Comparison of ENCODE assay signal across 15 cellular contexts in genomic region chr19:33298146-33298911, GRCh38. TPM values are rescaled to one million over a fixed set of nuclear protein-coding genes. Genes with fewer than 3 reads are reported as not detected.
A peak's percentile ranks its signal among the peaks of the same experiment; 100 is the strongest.
DNase-seq lines count a peak whose midpoint lies in the region; ATAC-seq and TF ChIP-seq lines count a peak whose summit lies in the region.
"Had no signal": no experiment of that assay in that cellular context is flagged by ENCODE, and none has a peak within 500 bp of the region (broad histone marks: within the 10 kb centered on the region; RNA-seq: fewer than 3 reads in every experiment).

No MANE protein-coding gene starts in this region.

- H3K9me3 ChIP-seq in liver (ENCODE audit: control insufficient read depth in 4 of 4, low read length in 3 of 4) (no peaks in the 10 kb centered on the region), upper lobe of right lung (no peaks in the 10 kb centered on the region)
- H3K9me3 ChIP-seq: tibial nerve had no signal

- H3K4me3 ChIP-seq in liver (ENCODE audit: low read depth in 1 of 3, low read length in 3 of 3) = peak overlapping the region in 1 of 3 donors; percentile 81
- peak overlapping the region; percentile 61 for H3K4me3 ChIP-seq in upper lobe of right lung
- H3K4me3 ChIP-seq: tibial nerve had no signal

- intact Hi-C loops in MCF 10A (cut with micrococcal nuclease) = no loop called here
- intact Hi-C loops in upper lobe of right lung (cut with DNase I) = no loop called here

- H3K4me1 ChIP-seq in liver (ENCODE audit: control insufficient read depth in 4 of 4, insufficient read depth in 4 of 4, low read length in 3 of 4) = peaks cover 5 to 55% (median 21%) of the 10 kb centered on the region in 4 donors
- H3K4me1 ChIP-seq in upper lobe of right lung = peaks cover 24% of the 10 kb centered on the region

- H3K36me3 ChIP-seq in liver (ENCODE audit: control insufficient read depth in 4 of 4, insufficient read depth in 3 of 4, low read depth in 1 of 4, low read length in 3 of 4) = no peaks in the 10 kb centered on the region
- H3K36me3 ChIP-seq in upper lobe of right lung = no peaks in the 10 kb centered on the region
- H3K36me3 ChIP-seq: tibial nerve had no signal

- H3K36me3 Mint-ChIP-seq in MCF 10A (ENCODE audit: insufficient read depth, unreplicated experiment) = no peaks in the 10 kb centered on the region
- H3K36me3 Mint-ChIP-seq: activated CD4-positive, alpha-beta memory T cell treated with anti-CD3 and anti-CD28 coated beads for 36 hours; brain had no signal

- peak; percentile 16 for ATAC-seq in upper lobe of right lung

- H3K9me3 Mint-ChIP-seq in MCF 10A (ENCODE audit: unreplicated experiment) = no peaks in the 10 kb centered on the region
- H3K9me3 Mint-ChIP-seq: activated CD4-positive, alpha-beta memory T cell treated with anti-CD3 and anti-CD28 coated beads for 36 hours; brain; nephron progenitor cell had no signal

- TF ChIP-seq RAD21 in liver (IDR thresholded peaks at IDR 0.05) = peak in 1 of 2 donors; percentile 25

- H3K27me3 Mint-ChIP-seq in MCF 10A (ENCODE audit: insufficient read depth, unreplicated experiment) = no peaks in the 10 kb centered on the region

- no peak for TF ChIP-seq POLR2A in erythroblast (IDR thresholded peaks at IDR 0.05; ENCODE audit: low read length)

- 33% methylated on average over 25 of the region's 25 CpGs for WGBS in liver

- H3K9ac ChIP-seq in liver (ENCODE audit: low read depth in 1 of 2, low read length in 2 of 2) = peak overlapping the region; percentile 4 to 97

- CTCF ChIA-PET in MCF 10A (lab: Yijun Ruan, JAX) = interaction anchor here (0.7 to 2.8 kb wide), 6 partner anchors 52 to 105 kb away, joined by 3 to 10 read pairs (median 4); no protein-coding TSS in a partner anchor

- no TSS peak for BruUV-seq in MCF 10A (replicated peaks; lab: Mats Ljungman, UMichigan)

- H3K27me3 ChIP-seq in liver (ENCODE audit: control insufficient read depth in 4 of 4, insufficient read depth in 4 of 4, low read length in 3 of 4) (no peaks in the 10 kb centered on the region), upper lobe of right lung (peaks cover 3% of the 10 kb centered on the region)

- peak; percentile 37 for DNase-seq in activated CD8-positive, alpha-beta memory T cell treated with anti-CD3 and anti-CD28 coated beads, Interleukin-2, amount 50 U/mL, for 48 hours
- DNase-seq in activated CD8-positive, alpha-beta memory T cell treated with anti-CD3 and anti-CD28 coated beads, Interleukin-2, amount 50 U/mL, for 4 hours = no peak
- DNase-seq in MCF 10A (ENCODE audit: unreplicated experiment) (peak; percentile 78), upper lobe of right lung (peak; percentile 85), COR-L47 (lab: John Stamatoyannopoulos, UW) (no peak), NCI-H510A treated with DMSO at 0.1 percent for 48 hours (lab: John Stamatoyannopoulos, UW) (no peak), erythroblast (lab: John Stamatoyannopoulos, UW) (no peak)
- DNase-seq: activated CD4-positive, alpha-beta memory T cell treated with anti-CD3 and anti-CD28 coated beads for 36 hours; left cardiac atrium; NCI-H2081 treated with DMSO at 0.1 percent for 48 hours; nephron progenitor cell; OCI-M1 had no signal

- POLR2A ChIA-PET in MCF 10A (lab: Yijun Ruan, JAX) = interaction anchor here (0.6 to 8.3 kb wide), 7 partner anchors 11 to 79 kb away, joined by 3 to 110 read pairs (median 4); partner anchors contain the start of gene CEBPG

- H3K4me1 Mint-ChIP-seq in MCF 10A (ENCODE audit: insufficient read depth, unreplicated experiment) = peaks cover 5% of the 10 kb centered on the region

- H3K4me3 Mint-ChIP-seq in MCF 10A (ENCODE audit: unreplicated experiment) = peak overlapping the region; percentile 10
- H3K4me3 Mint-ChIP-seq: activated CD4-positive, alpha-beta memory T cell treated with anti-CD3 and anti-CD28 coated beads for 36 hours; nephron progenitor cell had no signal

- peak overlapping the region; percentile 90 to 92 for H3K27ac ChIP-seq in liver (ENCODE audit: low read depth in 1 of 2, low read length in 2 of 2)
- H3K27ac ChIP-seq in upper lobe of right lung = peak overlapping the region; percentile 60
- H3K27ac ChIP-seq: tibial nerve had no signal

- no peak for TF ChIP-seq CTCF in MCF 10A (IDR thresholded peaks at IDR 0.05; ENCODE audit: unreplicated experiment)
- no peak for TF ChIP-seq CTCF in liver (IDR thresholded peaks at IDR 0.05; ENCODE audit: low read depth, low read length, missing input control)
- no peak for TF ChIP-seq CTCF in upper lobe of right lung (IDR thresholded peaks at IDR 0.05)

- peak overlapping the region; percentile 27 for H3K27ac Mint-ChIP-seq in MCF 10A (ENCODE audit: low read depth, unreplicated experiment)
- H3K27ac Mint-ChIP-seq: activated CD4-positive, alpha-beta memory T cell treated with anti-CD3 and anti-CD28 coated beads for 36 hours; nephron progenitor cell had no signal

TF ChIP-seq in liver, 16 proteins besides CTCF, POLR2A, EP300 and RAD21:
- TF ChIP-seq MAX (IDR thresholded peaks at IDR 0.05) (peak; percentile 15), TAF1 (conservative IDR thresholded peaks at IDR 0.05) (peak; percentile 19), NR2F2 (IDR thresholded peaks at IDR 0.05) (no peak), ZBTB33 (IDR thresholded peaks at IDR 0.05) (no peak), REST (IDR thresholded peaks at IDR 0.05) (no peak), JUND (IDR thresholded peaks at IDR 0.05) (peak; percentile 9 to 11), HNF4A (conservative IDR thresholded peaks at IDR 0.05) (peak; percentile 3 to 49), EGR1 (IDR thresholded peaks at IDR 0.05; ENCODE audit: low read depth in 2 of 2) (peak in 1 of 2 donors; percentile 40), FOXA1 (IDR thresholded peaks at IDR 0.05) (no peak), YY1 (IDR thresholded peaks at IDR 0.05) (peak; percentile 61), GABPA (IDR thresholded peaks at IDR 0.05 in 1 of 2, conservative IDR thresholded peaks at IDR 0.05 in 1 of 2) (no peak), SP1 (IDR thresholded peaks at IDR 0.05) (peak; percentile 16), RXRA (IDR thresholded peaks at IDR 0.05) (peak; percentile 16 to 64), HNF4G (IDR thresholded peaks at IDR 0.05) (no peak), FOXA2 (IDR thresholded peaks at IDR 0.05) (no peak), ATF3 (IDR thresholded peaks at IDR 0.05) (no peak)
TF ChIP-seq in liver: peak in this region for 8.

RNA-seq across cellular contexts. Expression of gene CEBPA, which starts 4.0 kb away (rescaled TPM):
- total RNA-seq in MCF 10A (2022) = 4.7 and 6.2 TPM in 2 replicates
- total RNA-seq in liver = 10 to 100 TPM; 70.0 to 95.5 TPM
- polyA plus RNA-seq in liver = 100 to 1,000 TPM in 1 of 2 donors, 10 to 100 TPM in 1; 32.9 to 112 TPM
- 59.1 TPM for total RNA-seq in upper lobe of right lung

Comparison
In these comparisons a context has a peak if more than half of its experiments do, and no peak if none do; other contexts are left out.
1. DNase-seq: peak in activated CD8-positive, alpha-beta memory T cell treated with anti-CD3 and anti-CD28 coated beads, Interleukin-2, amount 50 U/mL, for 48 hours (single experiment), MCF 10A (single experiment) and upper lobe of right lung (single experiment); none in activated CD8-positive, alpha-beta memory T cell treated with anti-CD3 and anti-CD28 coated beads, Interleukin-2, amount 50 U/mL, for 4 hours (single experiment), COR-L47 (single experiment), NCI-H510A treated with DMSO at 0.1 percent for 48 hours (single experiment) and erythroblast (0 of 2).